In genomic region chr7:69502358-69502757, GRCh38 we compare ENCODE assay signal across 1 cellular context.
TF ChIP-seq lines count a peak whose summit lies in the region.

No MANE protein-coding gene starts in this region.

TF ChIP-seq in WTC11, 78 proteins besides CTCF, POLR2A, EP300 and RAD21 (continued from another document):
- no peak for TF ChIP-seq PRDM15 (CRISPR knock-in tag; IDR thresholded peaks at IDR 0.05)
- no peak for TF ChIP-seq PREB (CRISPR knock-in tag; IDR thresholded peaks at IDR 0.05; ENCODE audit: borderline replicate concordance)
TF ChIP-seq in WTC11: peak in this region for 2.
